15 cellular contexts compared by ENCODE assay signal in the genomic region with DNA sequence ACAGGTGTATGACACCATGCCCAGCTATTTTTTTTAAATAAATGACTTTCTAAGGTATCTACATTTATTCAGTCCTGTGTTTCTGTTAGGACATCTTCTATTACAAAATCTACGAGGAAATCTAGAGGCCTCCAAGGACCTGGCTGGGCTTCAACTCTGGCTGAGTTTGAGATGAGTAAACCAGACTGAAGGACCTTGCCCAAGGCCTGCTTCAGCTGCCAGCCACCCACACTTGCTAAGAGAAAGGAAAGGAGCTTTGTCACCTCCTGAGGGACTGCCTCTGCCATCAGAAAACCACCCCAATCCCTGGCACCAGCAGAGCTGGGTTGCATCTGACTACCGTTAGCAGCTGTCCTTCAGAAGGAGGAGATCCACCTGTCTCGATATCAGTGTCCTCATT. TPM values are rescaled to one million over a fixed set of nuclear protein-coding genes. Genes with fewer than 3 reads are reported as not detected.
A peak's percentile ranks its signal among the peaks of the same experiment; 100 is the strongest.
DNase-seq lines count a peak whose midpoint lies in the region; ATAC-seq and TF ChIP-seq lines count a peak whose summit lies in the region.
"Had no signal": no experiment of that assay in that cellular context is flagged by ENCODE, and none has a peak within 500 bp of the region (broad histone marks: within the 10 kb centered on the region; RNA-seq: fewer than 3 reads in every experiment).

No MANE protein-coding gene starts in this region.

- no peaks in the 10 kb centered on the region for H3K9me3 Mint-ChIP-seq in activated CD4-positive, alpha-beta T cell treated with anti-CD3 and anti-CD28 coated beads for 36 hours (ENCODE audit: low read depth)
- H3K9me3 Mint-ChIP-seq in T-cell = no peaks in the 10 kb centered on the region
- H3K9me3 Mint-ChIP-seq in activated T-helper 2 cell treated with anti-CD3 and anti-CD28 coated beads, Interferon-gamma antibody, Interleukin-2, Interleukin-4, amounts not matched to agents 10 μg/mL and 5 μg/mL and 100 μg/mL, durations not matched to agents 14 hours and 24 hours and 36 hours = no peaks in the 10 kb centered on the region
- H3K9me3 Mint-ChIP-seq: activated B cell treated with CpG ODN at 0.5 μM for 24 hours; central memory CD8-positive, alpha-beta T cell; stimulated activated naive CD8-positive, alpha-beta T cell treated with anti-CD3 and anti-CD28 coated beads, Interleukin-15, Interleukin-2, amounts not matched to agents 100 ng/mL and 50 ng/mL, for 24 hours had no signal

- H3K27ac Mint-ChIP-seq in activated CD4-positive, alpha-beta T cell treated with anti-CD3 and anti-CD28 coated beads for 36 hours = no peak overlapping the region
- no peak overlapping the region for H3K27ac Mint-ChIP-seq in T-cell
- H3K27ac Mint-ChIP-seq in activated T-helper 2 cell treated with anti-CD3 and anti-CD28 coated beads, Interferon-gamma antibody, Interleukin-2, Interleukin-4, amounts not matched to agents 10 μg/mL and 5 μg/mL and 100 μg/mL, durations not matched to agents 14 hours and 24 hours and 36 hours = no peak overlapping the region

- H3K4me3 Mint-ChIP-seq in activated CD4-positive, alpha-beta T cell treated with anti-CD3 and anti-CD28 coated beads for 36 hours = no peak overlapping the region
- H3K4me3 Mint-ChIP-seq in T-cell = peak overlapping the region in 1 of 3 donors; percentile 74
- H3K4me3 Mint-ChIP-seq in activated T-helper 2 cell treated with anti-CD3 and anti-CD28 coated beads, Interferon-gamma antibody, Interleukin-2, Interleukin-4, amounts not matched to agents 10 μg/mL and 5 μg/mL and 100 μg/mL, durations not matched to agents 14 hours and 24 hours and 36 hours (ENCODE audit: low read depth) = no peak overlapping the region

- peak; percentile 12 for DNase-seq in activated CD4-positive, alpha-beta T cell treated with anti-CD3 and anti-CD28 coated beads for 36 hours
- no peak for DNase-seq in activated CD4-positive, alpha-beta T cell treated with anti-CD3 and anti-CD28 coated beads for 4 hours
- DNase-seq in cardiac fibroblast (ENCODE audit: low read depth in 2 of 2) (peak; percentile 46 to 85), myocyte (ENCODE audit: low read depth) (peak; percentile 52), ureter (ENCODE audit: low spot score) (peak; percentile 44), T-cell (no peak)
- DNase-seq in activated T-helper 2 cell treated with anti-CD3 and anti-CD28 coated beads, Interferon-gamma antibody, Interleukin-2, Interleukin-4, amounts not matched to agents 10 μg/mL and 5 μg/mL and 100 μg/mL, durations not matched to agents 14 hours and 24 hours and 36 hours (ENCODE audit: low spot score) = no peak
- DNase-seq: 8988T, activated B cell treated with CpG ODN at 0.5 μM for 24 hours, DMS79 treated with DMSO at 0.1 percent for 48 hours, foreskin melanocyte, kidney had no signal

- POLR2A ChIA-PET in activated CD4-positive, alpha-beta T cell treated with anti-CD3 and anti-CD28 coated beads for 36 hours (lab: Charles Lee) = no interaction called here
- POLR2A ChIA-PET in T-cell (lab: Charles Lee) = interaction anchor here in 1 of 2 donors (0.7 kb wide), 1 partner anchor 95 kb away, joined by 3 read pairs; no protein-coding TSS in a partner anchor

- H3K4me1 Mint-ChIP-seq in activated CD4-positive, alpha-beta T cell treated with anti-CD3 and anti-CD28 coated beads for 36 hours = peaks cover 34% of the 10 kb centered on the region
- H3K4me1 Mint-ChIP-seq in T-cell = peaks cover 13 to 15% (median 15%) of the 10 kb centered on the region in 3 donors
- H3K4me1 Mint-ChIP-seq in activated T-helper 2 cell treated with anti-CD3 and anti-CD28 coated beads, Interferon-gamma antibody, Interleukin-2, Interleukin-4, amounts not matched to agents 10 μg/mL and 5 μg/mL and 100 μg/mL, durations not matched to agents 14 hours and 24 hours and 36 hours (ENCODE audit: low read depth) = peaks cover 43% of the 10 kb centered on the region

- H3K36me3 Mint-ChIP-seq in activated CD4-positive, alpha-beta T cell treated with anti-CD3 and anti-CD28 coated beads for 36 hours (ENCODE audit: low read depth) = no peaks in the 10 kb centered on the region
- H3K36me3 Mint-ChIP-seq in T-cell = no peaks in the 10 kb centered on the region
- H3K36me3 Mint-ChIP-seq in activated T-helper 2 cell treated with anti-CD3 and anti-CD28 coated beads, Interferon-gamma antibody, Interleukin-2, Interleukin-4, amounts not matched to agents 10 μg/mL and 5 μg/mL and 100 μg/mL, durations not matched to agents 14 hours and 24 hours and 36 hours (ENCODE audit: low read depth) = peaks cover 3% of the 10 kb centered on the region

- no peak for TF ChIP-seq CTCF in cardiac fibroblast (IDR thresholded peaks at IDR 0.05; ENCODE audit: low read depth, low read length)

- intact Hi-C loops in activated CD4-positive, alpha-beta T cell treated with anti-CD3 and anti-CD28 coated beads for 36 hours (cut with DNase I, micrococcal nuclease) = loop anchor here in 1 of 2 experiments (5.0 kb wide), 1 partner anchor 431 kb away; no protein-coding TSS in a partner anchor
- intact Hi-C loops in activated T-helper 2 cell treated with anti-CD3 and anti-CD28 coated beads, Interferon-gamma antibody, Interleukin-2, Interleukin-4, amounts not matched to agents 10 μg/mL and 5 μg/mL and 100 μg/mL, durations not matched to agents 14 hours and 24 hours and 36 hours (cut with micrococcal nuclease) = loop anchor here (5.0 kb wide), 1 partner anchor 94 kb away; no protein-coding TSS in a partner anchor

- ATAC-seq in activated CD4-positive, alpha-beta T cell treated with anti-CD3 and anti-CD28 coated beads for 36 hours = no peak
- ATAC-seq in GM18870 (IDR thresholded peaks at IDR 0.05; ENCODE audit: unreplicated experiment) = no peak
- ATAC-seq in T-cell (replicated peaks in 1 of 4) = no peak

- CTCF ChIA-PET in activated CD4-positive, alpha-beta T cell treated with anti-CD3 and anti-CD28 coated beads for 36 hours (lab: Charles Lee) = interaction anchor here (0.6 to 2.2 kb wide), 15 partner anchors 10 to 416 kb away, joined by 3 to 43 read pairs (median 5); a partner anchor contains a TSS
- CTCF ChIA-PET in T-cell (lab: Charles Lee) = interaction anchor here in 1 of 2 donors (0.6 to 3.4 kb wide), 11 partner anchors 8 to 538 kb away, joined by 3 to 47 read pairs (median 7); a partner anchor contains a TSS

- peaks cover 3% of the 10 kb centered on the region for H3K27me3 Mint-ChIP-seq in activated CD4-positive, alpha-beta T cell treated with anti-CD3 and anti-CD28 coated beads for 36 hours
- H3K27me3 Mint-ChIP-seq in T-cell = peaks cover 7 to 10% of the 10 kb centered on the region in 2 donors
- peaks cover 16% of the 10 kb centered on the region for H3K27me3 Mint-ChIP-seq in activated T-helper 2 cell treated with anti-CD3 and anti-CD28 coated beads, Interferon-gamma antibody, Interleukin-2, Interleukin-4, amounts not matched to agents 10 μg/mL and 5 μg/mL and 100 μg/mL, durations not matched to agents 14 hours and 24 hours and 36 hours (ENCODE audit: low read depth)

- H3K4me3 ChIP-seq in cardiac fibroblast (replicated peaks in 1 of 2; ENCODE audit: low read depth in 2 of 2, low read length in 2 of 2) = no peak overlapping the region

RNA-seq across cellular contexts. Expression of a gene that starts 1.3 kb away (rescaled TPM):
- total RNA-seq in activated CD4-positive, alpha-beta T cell treated with anti-CD3 and anti-CD28 coated beads for 36 hours = 1 to 10 TPM; 8.7 to 8.8 TPM
- total RNA-seq in myocyte = 34.8 and 49.2 TPM in 2 replicates
- 45.4 TPM for polyA plus RNA-seq in myocyte (2012)
- total RNA-seq in ureter = 75.8 TPM
- total RNA-seq in T-cell = 10 to 100 TPM in 2 of 5 donors, 1 to 10 TPM in 3; 8.3 to 11.1 (median 9.5) TPM
- 22.8 and 23.4 TPM in 2 replicates for total RNA-seq in activated T-helper 2 cell treated with anti-CD3 and anti-CD28 coated beads, Interferon-gamma antibody, Interleukin-2, Interleukin-4, amounts not matched to agents 10 μg/mL and 5 μg/mL and 100 μg/mL, durations not matched to agents 14 hours and 24 hours and 36 hours

RNA-seq across cellular contexts. Expression of a gene that starts 49.7 kb away (rescaled TPM):
- under 1 TPM; 0.41 to 0.77 TPM for total RNA-seq in activated CD4-positive, alpha-beta T cell treated with anti-CD3 and anti-CD28 coated beads for 36 hours
- total RNA-seq in myocyte (78.7 and 90.4 TPM in 2 replicates), ureter (41.9 TPM), T-cell (under 1 TPM in 3 of 5 donors, not detected in 2; 0.26 to 0.41 (median 0.36) TPM)
- 173 TPM for polyA plus RNA-seq in myocyte (2012)
- total RNA-seq in activated T-helper 2 cell treated with anti-CD3 and anti-CD28 coated beads, Interferon-gamma antibody, Interleukin-2, Interleukin-4, amounts not matched to agents 10 μg/mL and 5 μg/mL and 100 μg/mL, durations not matched to agents 14 hours and 24 hours and 36 hours = 18.8 and 19.3 TPM in 2 replicates
- total RNA-seq: activated B cell treated with CpG ODN at 0.5 μM for 24 hours had no signal

Comparison
In these comparisons a context has a peak if more than half of its experiments do, and no peak if none do; other contexts are left out.
1. DNase-seq: peak in activated CD4-positive, alpha-beta T cell treated with anti-CD3 and anti-CD28 coated beads for 36 hours (single experiment), cardiac fibroblast (2 of 2), myocyte (single experiment) and ureter (single experiment); none in activated CD4-positive, alpha-beta T cell treated with anti-CD3 and anti-CD28 coated beads for 4 hours (0 of 2), T-cell (0 of 34) and activated T-helper 2 cell treated with anti-CD3 and anti-CD28 coated beads, Interferon-gamma antibody, Interleukin-2, Interleukin-4, amounts not matched to agents 10 μg/mL and 5 μg/mL and 100 μg/mL, durations not matched to agents 14 hours and 24 hours and 36 hours (single experiment).
2. RNA of a gene that starts 49.7 kb away (total RNA-seq): 78.7 to 90.4 TPM in myocyte, 41.9 TPM in ureter (single experiment) and 18.8 to 19.3 TPM in activated T-helper 2 cell treated with anti-CD3 and anti-CD28 coated beads, Interferon-gamma antibody, Interleukin-2, Interleukin-4, amounts not matched to agents 10 μg/mL and 5 μg/mL and 100 μg/mL, durations not matched to agents 14 hours and 24 hours and 36 hours; 0.41 to 0.77 TPM in activated CD4-positive, alpha-beta T cell treated with anti-CD3 and anti-CD28 coated beads for 36 hours and 0.26 to 0.41 TPM in T-cell; every median in the first group is over 10 times any median in the second.